In the genomic region with DNA sequence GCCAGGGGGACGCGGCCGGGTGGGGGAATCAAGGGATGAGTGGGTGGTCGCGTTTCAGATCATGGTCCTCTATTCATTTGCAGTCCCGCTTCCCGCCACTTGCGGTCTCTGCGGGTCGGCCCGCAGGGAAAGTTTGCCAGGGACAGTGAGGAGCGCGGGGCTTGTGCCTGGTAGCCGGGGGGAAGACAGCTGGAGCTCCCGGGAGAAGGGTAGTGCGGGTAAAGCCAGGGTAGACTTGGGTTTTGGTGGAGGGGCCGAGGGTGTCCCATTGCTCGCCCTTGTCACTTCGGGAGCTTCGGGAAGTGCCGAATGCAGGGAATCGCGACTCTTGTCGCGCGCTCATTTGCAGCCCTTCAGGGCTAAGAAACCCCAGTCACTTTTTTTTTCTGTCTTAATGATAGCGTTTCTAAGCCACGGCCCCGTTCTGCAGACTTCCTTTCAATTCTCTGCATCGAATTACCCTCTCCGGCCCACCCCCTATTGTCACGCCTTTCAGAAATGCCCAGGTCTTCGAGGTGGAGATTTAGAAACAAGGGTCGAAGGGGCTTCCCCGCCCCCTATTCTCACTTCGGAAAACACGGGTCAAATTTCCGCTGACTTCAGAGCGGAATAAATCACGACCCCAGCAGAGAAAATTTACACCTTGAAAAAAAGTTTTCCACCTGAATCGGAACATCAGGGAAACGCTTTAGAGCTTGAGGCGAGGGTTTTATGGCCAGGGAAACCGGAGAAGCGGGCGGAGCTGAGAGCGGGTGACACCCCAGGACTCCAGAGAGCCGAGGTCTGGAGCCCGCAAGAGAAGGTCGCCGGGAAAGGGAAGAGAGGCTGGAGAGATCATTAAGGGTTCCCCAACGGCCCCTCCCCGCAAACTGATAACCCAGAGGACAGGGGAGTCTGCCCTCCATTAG, we compare ENCODE assay signal across 9 cellular contexts.
DNase-seq lines count a peak whose midpoint lies in the region; ATAC-seq and TF ChIP-seq lines count a peak whose summit lies in the region.
"Had no signal": no experiment of that assay in that cellular context is flagged by ENCODE, and none has a peak within 500 bp of the region (broad histone marks: within the 10 kb centered on the region; RNA-seq: fewer than 3 reads in every experiment).

No MANE protein-coding gene starts in this region.

- H3K36me3 ChIP-seq in ACC112 (ENCODE audit: insufficient read depth, low read length) (no peaks in the 10 kb centered on the region), HEK293 (ENCODE audit: control insufficient read depth in 2 of 2, insufficient read depth in 1 of 2, low read length in 2 of 2) (no peaks in the 10 kb centered on the region), mucosa of rectum (ENCODE audit: control insufficient read depth in 2 of 2, insufficient read depth in 2 of 2, low read length in 2 of 2) (no peaks in the 10 kb centered on the region)

- no peak for DNase-seq in central memory CD8-positive, alpha-beta T cell (ENCODE audit: low spot score in 2 of 2)
- DNase-seq in NCI-H446 treated with DMSO at 0.1 percent for 48 hours (lab: John Stamatoyannopoulos, UW) (no peak), NCI-H2227 (lab: John Stamatoyannopoulos, UW; ENCODE audit: unreplicated experiment) (no peak)
- DNase-seq: midbrain had no signal

- H3K36me3 Mint-ChIP-seq in central memory CD8-positive, alpha-beta T cell (ENCODE audit: insufficient read depth): no peaks in the 10 kb centered on the region

- H3K27me3 Mint-ChIP-seq in central memory CD8-positive, alpha-beta T cell: peaks cover 67% of the 10 kb centered on the region

- H3K4me1 ChIP-seq in ACC112 (ENCODE audit: control insufficient read depth, insufficient read depth, low read length, unreplicated experiment) (no peaks in the 10 kb centered on the region), HEK293 (ENCODE audit: control insufficient read depth, insufficient read depth, low read length) (no peaks in the 10 kb centered on the region), mucosa of rectum (ENCODE audit: control insufficient read depth in 2 of 2, insufficient read depth in 2 of 2, low read length in 2 of 2) (peaks cover 7 to 8% of the 10 kb centered on the region in 2 donors)

- H3K79me2 ChIP-seq in ACC112 (ENCODE audit: control insufficient read depth, insufficient read depth, low read length, unreplicated experiment): no peaks in the 10 kb centered on the region

- peak overlapping the region; percentile 27 for H2AFZ ChIP-seq in ACC112 (ENCODE audit: low read length, unreplicated experiment)

- peak overlapping the region; percentile 77 for H3K4me3 Mint-ChIP-seq in central memory CD8-positive, alpha-beta T cell

- CTCF ChIA-PET in HEK293 (lab: Yijun Ruan, JAX): no interaction called here

- 0 out of 2 replicates have a peak, but pooled peaks have one; percentile 15 for TF ChIP-seq CTCF in HEK293 (tag by site-specific recombination; IDR thresholded peaks at IDR 0.05)

- H3K4me1 Mint-ChIP-seq in central memory CD8-positive, alpha-beta T cell: peaks cover 35% of the 10 kb centered on the region

- H3K27ac ChIP-seq in ACC112 (ENCODE audit: low read depth, low read length) (no peak overlapping the region), HEK293 (ENCODE audit: extremely low read depth, low read depth, low read length) (no peak overlapping the region), mucosa of rectum (ENCODE audit: low read depth in 2 of 2, low read length in 2 of 2) (no peak overlapping the region)

- H3K27me3 ChIP-seq in ACC112 (ENCODE audit: insufficient read depth, low read length): peaks cover 8% of the 10 kb centered on the region; the same call in 1 of the 2 replicates
- H3K27me3 ChIP-seq in mucosa of rectum (ENCODE audit: control insufficient read depth in 2 of 2, insufficient read depth in 2 of 2, low read length in 2 of 2): peaks cover 29 to 44% of the 10 kb centered on the region in 2 donors

- H3K9me3 ChIP-seq in HEK293 (ENCODE audit: control insufficient read depth, insufficient read depth, low read depth, low read length) (no peaks in the 10 kb centered on the region), mucosa of rectum (ENCODE audit: control insufficient read depth in 2 of 2, low read length in 2 of 2) (no peaks in the 10 kb centered on the region)

- H3K27ac Mint-ChIP-seq in central memory CD8-positive, alpha-beta T cell (ENCODE audit: low read depth): no peak overlapping the region

- H3K4me3 ChIP-seq in ACC112 (ENCODE audit: low read depth, low read length) (peak overlapping the region; percentile 82), HEK293 (ENCODE audit: low read depth, low read length) (peak overlapping the region; percentile 48), mucosa of rectum (ENCODE audit: low read length in 2 of 2) (peak overlapping the region; percentile 52 to 56)

- ATAC-seq in central memory CD8-positive, alpha-beta T cell (replicated peaks; ENCODE audit: extremely low read depth, poor library complexity, severe bottlenecking): no peak
- ATAC-seq in GM19452 (IDR thresholded peaks at IDR 0.05; ENCODE audit: unreplicated experiment) (no peak), HG03469 (IDR thresholded peaks at IDR 0.05; ENCODE audit: unreplicated experiment) (no peak)

- no peaks in the 10 kb centered on the region for H3K9me3 Mint-ChIP-seq in central memory CD8-positive, alpha-beta T cell

- no peak overlapping the region for H3K9ac ChIP-seq in mucosa of rectum (ENCODE audit: low read depth in 1 of 2, low read length in 2 of 2)

- POLR2A ChIA-PET in HEK293 (lab: Yijun Ruan, JAX): no interaction called here

TF ChIP-seq in HEK293, 187 proteins besides CTCF, POLR2A, EP300 and RAD21:
- 0 out of 2 replicates have a peak, but pooled peaks have one; percentile 12 for TF ChIP-seq FEZF1 (tag by site-specific recombination; IDR thresholded peaks at IDR 0.05)
- TF ChIP-seq ZBTB7A (tag by site-specific recombination; IDR thresholded peaks at IDR 0.05; ENCODE audit: low read depth): no peak
- 0 out of 2 replicates have a peak, but pooled peaks have one; percentile 48 for TF ChIP-seq ZNF335 (tag by site-specific recombination; conservative IDR thresholded peaks at IDR 0.05)
- peak; percentile 60 for TF ChIP-seq PRDM1 (tag by site-specific recombination; IDR thresholded peaks at IDR 0.05)
- no peak for TF ChIP-seq ZNF433 (tag by site-specific recombination; IDR thresholded peaks at IDR 0.05; ENCODE audit: low read depth)
- 0 out of 2 replicates have a peak, but pooled peaks have one; percentile 19 for TF ChIP-seq ZFHX2 (tag by site-specific recombination; conservative IDR thresholded peaks at IDR 0.05)
